Comparison of ENCODE assay signal across 1 cellular context in the genomic region with DNA sequence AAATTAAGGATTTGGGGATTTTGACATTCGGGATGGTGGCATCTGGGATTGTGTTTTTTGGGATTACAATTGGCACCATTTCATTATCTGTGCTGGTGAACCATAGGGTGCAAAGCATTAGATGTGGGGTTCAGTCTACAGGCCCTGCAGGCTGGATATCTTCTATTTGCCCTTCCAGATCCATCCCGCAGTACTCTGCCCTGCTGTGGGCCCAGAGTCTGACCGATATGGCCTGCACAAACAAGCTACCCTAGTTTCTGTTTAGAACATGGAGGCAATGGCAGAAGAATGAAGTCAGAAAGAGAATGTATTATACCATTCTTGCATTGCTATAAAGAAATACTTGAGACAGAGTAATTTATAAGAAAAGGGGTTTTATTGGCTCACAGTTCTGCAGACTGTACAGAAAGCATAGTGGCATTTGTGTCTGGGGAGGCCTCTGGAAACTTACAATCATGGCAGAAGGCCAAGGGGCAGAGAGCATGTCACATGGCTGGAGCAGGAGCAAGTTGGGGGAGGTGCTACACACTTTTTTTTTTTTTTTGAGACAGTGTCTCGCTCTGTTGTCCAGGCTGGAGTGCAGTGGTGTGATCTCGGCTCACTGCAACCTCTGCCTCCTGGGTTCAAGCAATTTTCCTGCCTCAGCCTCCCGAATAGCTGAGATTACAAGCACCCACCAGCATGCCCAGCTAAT.
TF ChIP-seq lines count a peak whose summit lies in the region.

No MANE protein-coding gene starts in this region.

TF ChIP-seq in K562, 482 proteins besides CTCF, POLR2A, EP300 and RAD21:
- peak; percentile 58 for TF ChIP-seq ZNF384 (IDR thresholded peaks at IDR 0.05; ENCODE audit: low read depth, low read length)
- TF ChIP-seq, protein P1, sequence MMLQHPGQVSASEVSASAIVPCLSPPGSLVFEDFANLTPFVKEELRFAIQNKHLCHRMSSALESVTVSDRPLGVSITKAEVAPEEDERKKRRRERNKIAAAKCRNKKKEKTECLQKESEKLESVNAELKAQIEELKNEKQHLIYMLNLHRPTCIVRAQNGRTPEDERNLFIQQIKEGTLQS (IDR thresholded peaks at IDR 0.05) = no peak
- TF ChIP-seq, protein P1 (CRISPR knock-in tag; conservative IDR thresholded peaks at IDR 0.05) = no peak
- no peak for TF ChIP-seq SMAD3 (CRISPR knock-in tag; conservative IDR thresholded peaks at IDR 0.05)
- TF ChIP-seq, protein P2, sequence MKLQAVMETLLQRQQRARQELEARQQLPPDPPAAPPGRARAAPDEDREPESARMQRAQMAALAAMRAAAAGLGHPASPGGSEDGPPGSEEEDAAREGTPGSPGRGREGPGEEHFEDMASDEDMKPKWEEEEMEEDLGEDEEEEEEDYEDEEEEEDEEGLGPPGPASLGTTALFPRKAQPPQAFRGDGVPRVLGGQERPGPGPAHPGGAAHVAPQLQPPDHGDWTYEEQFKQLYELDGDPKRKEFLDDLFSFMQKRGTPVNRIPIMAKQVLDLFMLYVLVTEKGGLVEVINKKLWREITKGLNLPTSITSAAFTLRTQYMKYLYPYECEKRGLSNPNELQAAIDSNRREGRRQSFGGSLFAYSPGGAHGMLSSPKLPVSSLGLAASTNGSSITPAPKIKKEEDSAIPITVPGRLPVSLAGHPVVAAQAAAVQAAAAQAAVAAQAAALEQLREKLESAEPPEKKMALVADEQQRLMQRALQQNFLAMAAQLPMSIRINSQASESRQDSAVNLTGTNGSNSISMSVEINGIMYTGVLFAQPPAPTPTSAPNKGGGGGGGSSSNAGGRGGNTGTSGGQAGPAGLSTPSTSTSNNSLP (IDR thresholded peaks at IDR 0.05; ENCODE audit: borderline replicate concordance, low read depth, low read length) = no peak
- TF ChIP-seq NFIC (IDR thresholded peaks at IDR 0.05) = 0 out of 2 replicates have a peak, but pooled peaks have one; percentile 7
TF ChIP-seq in K562: peak in this region for 2.
